1 cellular context compared by ENCODE assay signal in genomic region chr15:50765202-50765967, GRCh38.
TF ChIP-seq lines count a peak whose summit lies in the region.

Gene SPPL2A (minus strand): TSS chr15:50765706. CDS start chr15:50765533, 173 bp downstream.

TF ChIP-seq in WTC11, 78 proteins besides CTCF, POLR2A, EP300 and RAD21 (continued from another document):
- peak; percentile 52; the same call in 1 of the 2 replicates for TF ChIP-seq GABPB1 (CRISPR knock-in tag; IDR thresholded peaks at IDR 0.05)
- TF ChIP-seq GTF2I (CRISPR knock-in tag; conservative IDR thresholded peaks at IDR 0.05) = no peak
- TF ChIP-seq KAT7 (CRISPR knock-in tag; IDR thresholded peaks at IDR 0.05; ENCODE audit: borderline replicate concordance) = 0 out of 2 replicates have a peak, but pooled peaks have one; percentile 52
- no peak for TF ChIP-seq MAX (CRISPR knock-in tag; IDR thresholded peaks at IDR 0.05)
- TF ChIP-seq ZNF281 (CRISPR knock-in tag; IDR thresholded peaks at IDR 0.05) = no peak
- TF ChIP-seq PREB (CRISPR knock-in tag; IDR thresholded peaks at IDR 0.05; ENCODE audit: borderline replicate concordance) = no peak
- TF ChIP-seq ZNF396 (CRISPR knock-in tag; IDR thresholded peaks at IDR 0.05; ENCODE audit: borderline replicate concordance) = no peak
- TF ChIP-seq HMGA2 (CRISPR knock-in tag; IDR thresholded peaks at IDR 0.05) = no peak
- no peak for TF ChIP-seq ZBTB21 (CRISPR knock-in tag; IDR thresholded peaks at IDR 0.05; ENCODE audit: borderline replicate concordance)
- TF ChIP-seq SMAD3 (CRISPR knock-in tag; IDR thresholded peaks at IDR 0.05; ENCODE audit: borderline replicate concordance) = peak; percentile 68; the same call in 1 of the 2 replicates
- peak; percentile 70; the same call in 1 of the 2 replicates for TF ChIP-seq FOXP1 (CRISPR knock-in tag; IDR thresholded peaks at IDR 0.05; ENCODE audit: borderline replicate concordance)
- 0 out of 2 replicates have a peak, but pooled peaks have one; percentile 24 for TF ChIP-seq CREM (CRISPR knock-in tag; IDR thresholded peaks at IDR 0.05)
- TF ChIP-seq SMAD4 (CRISPR knock-in tag; IDR thresholded peaks at IDR 0.05) = no peak
- TF ChIP-seq FOXK1 (CRISPR knock-in tag; IDR thresholded peaks at IDR 0.05) = peak; percentile 92
- TF ChIP-seq ATF2 (CRISPR knock-in tag; IDR thresholded peaks at IDR 0.05; ENCODE audit: borderline replicate concordance, low read depth) = no peak
- TF ChIP-seq IRF2 (CRISPR knock-in tag; IDR thresholded peaks at IDR 0.05; ENCODE audit: borderline replicate concordance, low read depth) = no peak
- TF ChIP-seq CDX4 (CRISPR knock-in tag; IDR thresholded peaks at IDR 0.05; ENCODE audit: borderline replicate concordance) = no peak
- no peak for TF ChIP-seq AR (CRISPR knock-in tag; IDR thresholded peaks at IDR 0.05)
- TF ChIP-seq USF2 (CRISPR knock-in tag; IDR thresholded peaks at IDR 0.05) = 0 out of 2 replicates have a peak, but pooled peaks have one; percentile 7
- TF ChIP-seq NR3C1 (CRISPR knock-in tag; conservative IDR thresholded peaks at IDR 0.05; ENCODE audit: low read depth) = no peak
- peak; percentile 62; the same call in 1 of the 2 replicates for TF ChIP-seq SP1 (CRISPR knock-in tag; conservative IDR thresholded peaks at IDR 0.05)
- 0 out of 2 replicates have a peak, but pooled peaks have one; percentile 37 for TF ChIP-seq TEAD1 (CRISPR knock-in tag; IDR thresholded peaks at IDR 0.05)
- TF ChIP-seq TP53 (CRISPR knock-in tag; IDR thresholded peaks at IDR 0.05) = no peak
- TF ChIP-seq ELF4 (CRISPR knock-in tag; IDR thresholded peaks at IDR 0.05; ENCODE audit: low read depth) = 0 out of 2 replicates have a peak, but pooled peaks have one; percentile 52
- TF ChIP-seq E2F1 (CRISPR knock-in tag; IDR thresholded peaks at IDR 0.05) = no peak
- no peak for TF ChIP-seq GRHL2 (CRISPR knock-in tag; IDR thresholded peaks at IDR 0.05; ENCODE audit: insufficient replicate concordance, severe bottlenecking)
- peak; percentile 84 for TF ChIP-seq ETV6 (CRISPR knock-in tag; IDR thresholded peaks at IDR 0.05)
- peak; percentile 28; the same call in 1 of the 2 replicates for TF ChIP-seq JUN (CRISPR knock-in tag; IDR thresholded peaks at IDR 0.05)
- peak; percentile 78; the same call in 1 of the 2 replicates for TF ChIP-seq E2F5 (CRISPR knock-in tag; IDR thresholded peaks at IDR 0.05)
TF ChIP-seq in WTC11: peak in this region for 15.
